Comparison of ENCODE assay signal across 6 cellular contexts in genomic region chr5:139393497-139394122, GRCh38. TPM values are rescaled to one million over a fixed set of nuclear protein-coding genes. Genes with fewer than 3 reads are reported as not detected.
DNase-seq lines count a peak whose midpoint lies in the region; ATAC-seq lines count a peak whose summit lies in the region.

No MANE protein-coding gene starts in this region.

- peaks cover 42% of the 10 kb centered on the region for H3K4me1 ChIP-seq in CD4-positive, alpha-beta memory T cell (ENCODE audit: insufficient read depth, low read length)
- peaks cover 1% of the 10 kb centered on the region for H3K4me1 ChIP-seq in mesodermal cell (ENCODE audit: control insufficient read depth, insufficient read depth, low read length, poor library complexity, severe bottlenecking)

- peak overlapping the region; percentile 61 to 69 for H3K4me3 ChIP-seq in CD4-positive, alpha-beta memory T cell (ENCODE audit: low read length in 2 of 2)
- H3K4me3 ChIP-seq in mesodermal cell (ENCODE audit: extremely low read depth, insufficient read depth, low read length, poor library complexity, severe bottlenecking) = peak overlapping the region; percentile 39

- no peaks in the 10 kb centered on the region for H3K36me3 Mint-ChIP-seq in CD4-positive, alpha-beta memory T cell
- H3K36me3 Mint-ChIP-seq in T-cell = no peaks in the 10 kb centered on the region

- CTCF ChIA-PET in CD4-positive, alpha-beta memory T cell (lab: Charles Lee; ENCODE audit: partially characterized antibody) = interaction anchor here (0.6 to 4.1 kb wide), 8 partner anchors 9 to 172 kb away, joined by 3 to 25 read pairs (median 3); partner anchors contain the start of gene SPATA24
- CTCF ChIA-PET in T-cell (lab: Charles Lee) = interaction anchor here (0.5 to 1.2 kb wide), 2 partner anchors 51 to 299 kb away, joined by 4 read pairs; no protein-coding TSS in a partner anchor

- peak overlapping the region in 6 of 7 donors; percentile 31 to 93 (median 82) for H3K27ac Mint-ChIP-seq in CD4-positive, alpha-beta memory T cell
- H3K27ac Mint-ChIP-seq in T-cell = peak overlapping the region in 1 of 2 donors; percentile 34

- no peaks in the 10 kb centered on the region for H3K36me3 ChIP-seq in CD4-positive, alpha-beta memory T cell (ENCODE audit: insufficient read depth, low read length)
- H3K36me3 ChIP-seq in mesodermal cell (ENCODE audit: control insufficient read depth, insufficient read depth, low read length) = peaks cover 3% of the 10 kb centered on the region

- H3K27me3 Mint-ChIP-seq in CD4-positive, alpha-beta memory T cell = no peaks in the 10 kb centered on the region
- H3K27me3 Mint-ChIP-seq in T-cell = no peaks in the 10 kb centered on the region

- peak overlapping the region; percentile 88 to 94 (median 88) for H3K4me3 Mint-ChIP-seq in CD4-positive, alpha-beta memory T cell
- H3K4me3 Mint-ChIP-seq in T-cell = peak overlapping the region; percentile 84 to 91 (median 89)

- 10 to 12% methylated on average over 44 to 45 of the region's 49 CpGs for WGBS in mesodermal cell (ENCODE audit: insufficient coverage in 2 of 2), 2 experiments

- peak overlapping the region; percentile 39 for H3K27ac ChIP-seq in CD4-positive, alpha-beta memory T cell (ENCODE audit: low read depth, low read length)
- H3K27ac ChIP-seq in mesodermal cell (ENCODE audit: low read depth, low read length, severe bottlenecking) = no peak overlapping the region

- H3K4me1 Mint-ChIP-seq in CD4-positive, alpha-beta memory T cell = peaks cover 22 to 43% (median 30%) of the 10 kb centered on the region in 4 donors
- peaks cover 33 to 41% (median 37%) of the 10 kb centered on the region in 3 donors for H3K4me1 Mint-ChIP-seq in T-cell

- POLR2A ChIA-PET in CD4-positive, alpha-beta memory T cell (lab: Charles Lee; ENCODE audit: partially characterized antibody) = interaction anchor here (1.3 to 7.2 kb wide), 2 partner anchors 9 to 88 kb away, joined by 4 to 49 read pairs; partner anchors contain the start of gene SPATA24
- POLR2A ChIA-PET in T-cell (lab: Charles Lee) = no interaction called here

- H3K9me3 ChIP-seq in CD4-positive, alpha-beta memory T cell (ENCODE audit: control insufficient read depth in 1 of 2, low read length in 2 of 2) = no peaks in the 10 kb centered on the region
- H3K9me3 ChIP-seq in mesodermal cell (ENCODE audit: control insufficient read depth, low read length) = no peaks in the 10 kb centered on the region

- ATAC-seq in T-cell (replicated peaks in 1 of 4) (peak in 1 of 4 experiments; percentile 0), HG03159 (IDR thresholded peaks at IDR 0.05; ENCODE audit: unreplicated experiment) (no peak), GM21526 (IDR thresholded peaks at IDR 0.05; ENCODE audit: low FRiP score, unreplicated experiment) (no peak)

- peaks cover 0 to 2% (median 0%) of the 10 kb centered on the region in 8 donors for H3K9me3 Mint-ChIP-seq in CD4-positive, alpha-beta memory T cell
- H3K9me3 Mint-ChIP-seq in T-cell = no peaks in the 10 kb centered on the region

- no peaks in the 10 kb centered on the region for H3K27me3 ChIP-seq in CD4-positive, alpha-beta memory T cell (ENCODE audit: insufficient read depth, low read length)

- intact Hi-C loops in CD4-positive, alpha-beta memory T cell (cut with micrococcal nuclease) = loop anchor here (1.0 to 5.0 kb wide), 3 partner anchors 11 to 121 kb away; partner anchors contain the start of genes MATR3 and SPATA24

- DNase-seq in CD4-positive, alpha-beta memory T cell = peak in 2 of 5 donors; percentile 21 to 25
- DNase-seq in T-cell = peak in 1 of 34 experiments; percentile 16
- no peak for DNase-seq in middle frontal gyrus (ENCODE audit: extremely low spot score, low spot score)

RNA-seq across cellular contexts. Expression of gene PROB1, which starts 1.3 kb away (rescaled TPM):
- total RNA-seq in CD4-positive, alpha-beta memory T cell = 1 to 10 TPM; 1.2 to 1.3 TPM
- under 1 TPM; 0.11 to 0.23 TPM for polyA plus RNA-seq in CD4-positive, alpha-beta memory T cell
- total RNA-seq in T-cell = 1 to 10 TPM in 3 of 5 donors, under 1 TPM in 2; 0.58 to 1.7 (median 1.5) TPM
- polyA plus RNA-seq in mesodermal cell (2013, experiment 1 of 2) = 1.1 TPM
- polyA plus RNA-seq in mesodermal cell (2013, experiment 2 of 2) = 0.91 TPM

RNA-seq across cellular contexts. Expression of gene MZB1, which starts 3.9 kb away (rescaled TPM):
- 1 to 10 TPM in 1 of 2 experiments, under 1 TPM in 1; 0.93 to 1.1 TPM for total RNA-seq in CD4-positive, alpha-beta memory T cell
- 1 to 10 TPM in 1 of 2 donors, under 1 TPM in 1; 0.84 to 8.2 TPM for polyA plus RNA-seq in CD4-positive, alpha-beta memory T cell
- 1 to 10 TPM; 2.2 to 6.5 (median 5.0) TPM for total RNA-seq in T-cell
- not detected for polyA plus RNA-seq in mesodermal cell (2013, experiment 1 of 2)
- not detected for polyA plus RNA-seq in mesodermal cell (2013, experiment 2 of 2)

RNA-seq across cellular contexts. Expression of gene SPATA24, which starts 10.3 kb away (rescaled TPM):
- total RNA-seq in CD4-positive, alpha-beta memory T cell = 1 to 10 TPM; 5.6 to 7.5 TPM
- polyA plus RNA-seq in CD4-positive, alpha-beta memory T cell = 1 to 10 TPM; 4.2 to 5.6 TPM
- total RNA-seq in T-cell = 1 to 10 TPM; 3.6 to 9.0 (median 4.8) TPM
- 6.7 TPM for polyA plus RNA-seq in mesodermal cell (2013, experiment 1 of 2)
- 6.7 TPM for polyA plus RNA-seq in mesodermal cell (2013, experiment 2 of 2)

RNA-seq across cellular contexts. Expression of gene SLC23A1, which starts 10.5 kb away (rescaled TPM):
- total RNA-seq in CD4-positive, alpha-beta memory T cell = not detected
- not detected for polyA plus RNA-seq in CD4-positive, alpha-beta memory T cell
- under 1 TPM in 2 of 5 donors, not detected in 3; 0.15 to 0.86 TPM for total RNA-seq in T-cell
- not detected for polyA plus RNA-seq in mesodermal cell (2013, experiment 1 of 2)
- polyA plus RNA-seq in mesodermal cell (2013, experiment 2 of 2) = not detected

RNA-seq across cellular contexts. Expression of gene DNAJC18, which starts 45.7 kb away (rescaled TPM):
- total RNA-seq in CD4-positive, alpha-beta memory T cell = 1 to 10 TPM; 6.2 to 7.3 TPM
- 1 to 10 TPM; 1.8 to 6.5 TPM for polyA plus RNA-seq in CD4-positive, alpha-beta memory T cell
- total RNA-seq in T-cell = 1 to 10 TPM; 4.7 to 7.2 (median 6.4) TPM
- polyA plus RNA-seq in mesodermal cell (2013, experiment 1 of 2) = 34.9 TPM
- 45.0 TPM for polyA plus RNA-seq in mesodermal cell (2013, experiment 2 of 2)
